Comparison of ENCODE assay signal across 9 cellular contexts in the genomic region with DNA sequence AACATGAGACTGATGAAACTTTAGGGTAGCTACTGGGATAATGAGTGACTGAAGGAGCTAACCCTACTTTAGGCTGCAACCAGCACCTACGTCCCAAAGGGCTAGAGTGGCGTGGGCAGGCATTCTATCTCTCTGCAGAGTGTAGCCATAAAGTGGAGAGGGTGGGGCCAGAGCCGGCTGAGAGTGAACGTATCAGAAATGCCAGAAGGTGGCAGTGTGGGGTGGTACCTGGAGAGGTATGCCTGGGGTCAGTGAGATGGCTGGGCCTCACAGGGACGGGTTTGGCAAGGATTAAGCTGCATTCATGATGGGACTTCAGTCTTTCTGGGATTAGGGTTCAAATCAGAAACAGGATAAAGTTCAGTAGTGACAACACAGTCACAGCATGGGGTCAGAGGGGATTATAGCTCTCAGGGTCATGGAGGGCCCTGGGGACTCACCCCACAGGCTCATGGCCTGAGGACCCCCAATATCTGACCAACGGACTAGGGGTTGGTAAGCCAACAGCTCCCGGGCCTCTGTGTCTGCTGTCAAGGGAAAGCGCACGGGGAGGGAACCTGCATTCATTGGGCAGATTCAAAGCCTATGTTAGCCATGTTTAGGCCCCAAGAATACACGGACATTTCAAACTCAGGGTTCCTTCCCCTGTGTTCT.
A peak's percentile ranks its signal among the peaks of the same experiment; 100 is the strongest.
DNase-seq lines count a peak whose midpoint lies in the region; ATAC-seq and TF ChIP-seq lines count a peak whose summit lies in the region.
"Had no signal": no experiment of that assay in that cellular context is flagged by ENCODE, and none has a peak within 500 bp of the region (broad histone marks: within the 10 kb centered on the region; RNA-seq: fewer than 3 reads in every experiment).

No MANE protein-coding gene starts in this region.

- H3K27me3 Mint-ChIP-seq in MCF 10A (ENCODE audit: insufficient read depth, unreplicated experiment): peaks cover 11% of the 10 kb centered on the region

- BruUV-seq in MCF 10A (replicated peaks; lab: Mats Ljungman, UMichigan): no TSS peak

- H3K4me3 Mint-ChIP-seq in MCF 10A (ENCODE audit: unreplicated experiment): no peak overlapping the region

- ATAC-seq in HG02840 (IDR thresholded peaks at IDR 0.05; ENCODE audit: low FRiP score, unreplicated experiment) (peak; percentile 59), left lung (peak; percentile 100)

- H3K4me3 ChIP-seq in left lung: no peak overlapping the region
- H3K4me3 ChIP-seq: BLaER1 treated with 17β-estradiol and CSF1 and Interleukin-3, amounts not matched to agents 10 nM and 100 nM had no signal

- H3K36me3 Mint-ChIP-seq in MCF 10A (ENCODE audit: insufficient read depth, unreplicated experiment): no peaks in the 10 kb centered on the region

- CTCF ChIA-PET in MCF 10A (lab: Yijun Ruan, JAX): interaction anchor here (0.6 to 7.4 kb wide), 73 partner anchors 10 to 1464 kb away, joined by 3 to 147 read pairs (median 5); no protein-coding TSS in a partner anchor

- no peaks in the 10 kb centered on the region for H3K36me3 ChIP-seq in left lung
- H3K36me3 ChIP-seq: BLaER1 treated with 17β-estradiol and CSF1 and Interleukin-3, amounts not matched to agents 10 nM and 100 nM had no signal

- POLR2A ChIA-PET in MCF 10A (lab: Yijun Ruan, JAX): interaction anchor here (0.5 to 3.5 kb wide), 10 partner anchors 153 to 457 kb away, joined by 3 to 20 read pairs (median 4); no protein-coding TSS in a partner anchor

- no peaks in the 10 kb centered on the region for H3K4me1 ChIP-seq in left lung
- H3K4me1 ChIP-seq: BLaER1 treated with 17β-estradiol and CSF1 and Interleukin-3, amounts not matched to agents 10 nM and 100 nM had no signal

- H3K4me1 Mint-ChIP-seq in MCF 10A (ENCODE audit: insufficient read depth, unreplicated experiment): peaks cover 20% of the 10 kb centered on the region

- H3K27me3 ChIP-seq in left lung: peaks cover 0 to 18% of the 10 kb centered on the region in 2 donors
- H3K27me3 ChIP-seq: BLaER1 treated with 17β-estradiol and CSF1 and Interleukin-3, amounts not matched to agents 10 nM and 100 nM had no signal

- peak; percentile 73 for TF ChIP-seq CTCF in VCaP (conservative IDR thresholded peaks at IDR 0.05)
- TF ChIP-seq CTCF in MCF 10A (IDR thresholded peaks at IDR 0.05; ENCODE audit: unreplicated experiment): peak; percentile 77
- TF ChIP-seq CTCF in left lung (IDR thresholded peaks at IDR 0.05): peak; percentile 11 to 48

- no peak overlapping the region for H3K27ac Mint-ChIP-seq in MCF 10A (ENCODE audit: low read depth, unreplicated experiment)

- intact Hi-C loops in MCF 10A (cut with micrococcal nuclease): loop anchor here (1.0 to 5.0 kb wide), 6 partner anchors 90 to 410 kb away; no protein-coding TSS in a partner anchor
- intact Hi-C loops in left lung (cut with DNase I): no loop called here

- H3K9me3 ChIP-seq in left lung: no peaks in the 10 kb centered on the region
- H3K9me3 ChIP-seq: BLaER1 treated with 17β-estradiol and CSF1 and Interleukin-3, amounts not matched to agents 10 nM and 100 nM had no signal

- no peaks in the 10 kb centered on the region for H3K9me3 Mint-ChIP-seq in MCF 10A (ENCODE audit: unreplicated experiment)

- DNase-seq in NCI-H2081 (lab: John Stamatoyannopoulos, UW) (peak; percentile 81), NCI-H2081 treated with DMSO at 0.1 percent for 48 hours (lab: John Stamatoyannopoulos, UW) (no peak), NCI-H187 treated with DMSO at 0.1 percent for 48 hours (lab: John Stamatoyannopoulos, UW) (peak; percentile 31), MCF 10A (ENCODE audit: unreplicated experiment) (peak; percentile 81), left lung (peak in 1 of 2 donors; percentile 55)
- peak; percentile 63 to 67 for DNase-seq in stimulated activated CD8-positive, alpha-beta memory T cell treated with anti-CD3 and anti-CD28 coated beads, Interleukin-15, amount 100 ng/mL, for 48 hours (ENCODE audit: low read depth in 2 of 2)

- H3K27ac ChIP-seq in VCaP (no peak overlapping the region), left lung (no peak overlapping the region)
- H3K27ac ChIP-seq: BLaER1 treated with 17β-estradiol and CSF1 and Interleukin-3, amounts not matched to agents 10 nM and 100 nM had no signal
